Comparison of ENCODE assay signal across 1 cellular context in genomic region chr16:3003582-3004270, GRCh38.
TF ChIP-seq lines count a peak whose summit lies in the region.

No MANE protein-coding gene starts in this region.

TF ChIP-seq in IMR-90, 13 proteins besides CTCF, POLR2A, EP300 and RAD21 (continued from another document):
- TF ChIP-seq USF2 (IDR thresholded peaks at IDR 0.05; ENCODE audit: low read depth, low read length), result peak; percentile 51
- TF ChIP-seq MAZ (IDR thresholded peaks at IDR 0.05; ENCODE audit: borderline replicate concordance, low read depth, low read length), result peak; percentile 58; the same call in 1 of the 2 replicates
